In genomic region chr16:51328708-51329107, GRCh38 we compare ENCODE assay signal across 17 cellular contexts.
A peak's percentile ranks its signal among the peaks of the same experiment; 100 is the strongest.
DNase-seq lines count a peak whose midpoint lies in the region; ATAC-seq and TF ChIP-seq lines count a peak whose summit lies in the region.
"Had no signal": no experiment of that assay in that cellular context is flagged by ENCODE, and none has a peak within 500 bp of the region (broad histone marks: within the 10 kb centered on the region; RNA-seq: fewer than 3 reads in every experiment).

No MANE protein-coding gene starts in this region.

- no peak overlapping the region for H2BK120ac ChIP-seq in mesenchymal stem cell (ENCODE audit: low read depth, low read length)

- H2AFZ ChIP-seq in fibroblast of lung (ENCODE audit: low read length) (no peak overlapping the region), mesenchymal stem cell (ENCODE audit: low read depth, low read length) (no peak overlapping the region)
- H2AFZ ChIP-seq: GM23248 had no signal

- ATAC-seq in HG03196 (IDR thresholded peaks at IDR 0.05; ENCODE audit: unreplicated experiment), result no peak

- no peak overlapping the region for H3K18ac ChIP-seq in mesenchymal stem cell (ENCODE audit: low read depth in 1 of 2, low read length in 2 of 2)

- H3K4me1 ChIP-seq in fibroblast of lung (ENCODE audit: control insufficient read depth, extremely low read depth, insufficient read depth, low read length) (no peaks in the 10 kb centered on the region), mesenchymal stem cell (ENCODE audit: control insufficient read depth, insufficient read depth, low read depth, low read length) (peaks cover 5% of the 10 kb centered on the region)
- H3K4me1 ChIP-seq: BLaER1, Caco-2 had no signal

- WGBS in mesenchymal stem cell, result 46% methylated on average over 7 of the region's 8 CpGs

- intact Hi-C loops in posterior vena cava (cut with DNase I), result no loop called here

- H3K27me3 ChIP-seq in fibroblast of lung (ENCODE audit: control insufficient read depth, insufficient read depth, low read length) (no peaks in the 10 kb centered on the region), mesenchymal stem cell (ENCODE audit: control insufficient read depth in 1 of 2, insufficient read depth in 1 of 2, low read length in 2 of 2) (no peaks in the 10 kb centered on the region)
- H3K27me3 ChIP-seq: BLaER1 had no signal

- H2AK5ac ChIP-seq in mesenchymal stem cell (ENCODE audit: low read length, severe bottlenecking), result no peak overlapping the region

- H3K9me3 ChIP-seq in fibroblast of lung (ENCODE audit: control insufficient read depth, insufficient read depth, low read depth, low read length), result no peaks in the 10 kb centered on the region
- no peaks in the 10 kb centered on the region for H3K9me3 ChIP-seq in mesenchymal stem cell (ENCODE audit: control insufficient read depth, low read length)
- H3K9me3 ChIP-seq: BLaER1, Caco-2 had no signal

- TF ChIP-seq CTCF in fibroblast of lung (conservative IDR thresholded peaks at IDR 0.05 in 1 of 2, IDR thresholded peaks at IDR 0.05 in 1 of 2; ENCODE audit: low read depth in 1 of 2, low read length in 2 of 2), result no peak

- H2BK5ac ChIP-seq in mesenchymal stem cell (ENCODE audit: low read depth, low read length, poor library complexity, severe bottlenecking), result no peak overlapping the region

- no peaks in the 10 kb centered on the region for H3K36me3 ChIP-seq in fibroblast of lung (ENCODE audit: control insufficient read depth, insufficient read depth, low read length)
- H3K36me3 ChIP-seq in mesenchymal stem cell (ENCODE audit: control insufficient read depth in 1 of 2, insufficient read depth in 2 of 2, low read depth in 1 of 2, low read length in 2 of 2), result no peaks in the 10 kb centered on the region
- H3K36me3 ChIP-seq: BLaER1 had no signal

- no peak overlapping the region for H3K14ac ChIP-seq in mesenchymal stem cell (ENCODE audit: low read length in 2 of 2)

- H3K4me2 ChIP-seq in fibroblast of lung (ENCODE audit: extremely low read depth, insufficient read depth, low read length) (no peak overlapping the region), mesenchymal stem cell (ENCODE audit: low read length, poor library complexity, severe bottlenecking) (no peak overlapping the region)
- H3K4me2 ChIP-seq: BLaER1 had no signal

- no peaks in the 10 kb centered on the region for H4K20me1 ChIP-seq in fibroblast of lung (ENCODE audit: control insufficient read depth, extremely low read depth, insufficient read depth, low read length)
- H4K20me1 ChIP-seq: BLaER1 had no signal

- H3K9ac ChIP-seq in fibroblast of lung (ENCODE audit: insufficient read depth, low read length) (no peak overlapping the region), mesenchymal stem cell (ENCODE audit: low read length) (no peak overlapping the region)
- H3K9ac ChIP-seq: BLaER1, GM23248 had no signal

- H4K91ac ChIP-seq in mesenchymal stem cell (ENCODE audit: low read length), result no peak overlapping the region

- H3K79me2 ChIP-seq in fibroblast of lung (ENCODE audit: control insufficient read depth, insufficient read depth, low read length), result no peaks in the 10 kb centered on the region

- no peak overlapping the region for H3K4me3 ChIP-seq in fibroblast of lung (replicated peaks in 1 of 4; ENCODE audit: control extremely low read depth in 1 of 4, insufficient read depth in 1 of 4, low read depth in 3 of 4, low read length in 4 of 4)
- no peak overlapping the region for H3K4me3 ChIP-seq in mesenchymal stem cell (ENCODE audit: insufficient read depth in 1 of 2, low read depth in 1 of 2, low read length in 2 of 2)
- no peak overlapping the region for H3K4me3 ChIP-seq in skeletal muscle cell (ENCODE audit: low read depth, low read length)
- H3K4me3 ChIP-seq: BLaER1, GM23248 had no signal

- no peak overlapping the region for H2BK15ac ChIP-seq in mesenchymal stem cell (ENCODE audit: low read depth, poor library complexity, severe bottlenecking)

- no peak overlapping the region for H2BK12ac ChIP-seq in mesenchymal stem cell (ENCODE audit: low read length in 2 of 2)

- H3K4ac ChIP-seq in mesenchymal stem cell (ENCODE audit: low read depth in 1 of 2, low read length in 2 of 2), result no peak overlapping the region

- no peak overlapping the region for H3K23ac ChIP-seq in mesenchymal stem cell (ENCODE audit: low read length in 2 of 2)

- no peaks in the 10 kb centered on the region for H3K79me1 ChIP-seq in mesenchymal stem cell (replicated peaks; ENCODE audit: low read length, poor library complexity, severe bottlenecking)

- H3K27ac ChIP-seq in fibroblast of lung (ENCODE audit: insufficient read depth, low read length), result no peak overlapping the region
- no peak overlapping the region for H3K27ac ChIP-seq in mesenchymal stem cell (ENCODE audit: low read length, poor library complexity, severe bottlenecking)
- H3K27ac ChIP-seq: BLaER1, GM23248 had no signal

- H4K8ac ChIP-seq in mesenchymal stem cell (ENCODE audit: low read length), result no peak overlapping the region

- DNase-seq in ELF-1 (ENCODE audit: low read depth, low spot score) (peak; percentile 29), fibroblast of lung (ENCODE audit: low read depth in 2 of 2) (peak; percentile 14 to 49), mesenchymal stem cell (peak; percentile 35), skeletal muscle cell (ENCODE audit: low read depth) (peak; percentile 46), SHP77 (lab: John Stamatoyannopoulos, UW) (no peak), posterior vena cava (ENCODE audit: low spot score) (no peak)
- DNase-seq: 8988T; AML-193; Caco-2; CD8-positive, alpha-beta memory T cell; DND-41; GF-D8; GM23248; H9; IMR-90 had no signal

Comparison
In these comparisons a context has a peak if more than half of its experiments do, and no peak if none do; other contexts are left out.
1. DNase-seq: peak in ELF-1 (single experiment), fibroblast of lung (2 of 2), mesenchymal stem cell (single experiment) and skeletal muscle cell (single experiment); none in SHP77 (0 of 2) and posterior vena cava (single experiment).